In genomic region chr17:2929881-2930533, GRCh38 we compare ENCODE assay signal across 8 cellular contexts.
A peak's percentile ranks its signal among the peaks of the same experiment; 100 is the strongest.
DNase-seq lines count a peak whose midpoint lies in the region; ATAC-seq and TF ChIP-seq lines count a peak whose summit lies in the region.

No MANE protein-coding gene starts in this region.

- H3K36me3 ChIP-seq in BLaER1: peaks cover 69% of the 10 kb centered on the region

- H3K27ac ChIP-seq in BLaER1 (peak overlapping the region; percentile 68), VCaP (peak overlapping the region; percentile 11; the same call in 1 of the 2 replicates)

- H3K4me3 ChIP-seq in BLaER1 (no peak overlapping the region), epithelial cell of esophagus (ENCODE audit: low read length) (no peak overlapping the region)

- peaks cover 91% of the 10 kb centered on the region for H4K20me1 ChIP-seq in BLaER1

- no peaks in the 10 kb centered on the region for H3K9me3 ChIP-seq in BLaER1

- DNase-seq in HCEC 1CT (peak; percentile 34), epithelial cell of esophagus (ENCODE audit: low read depth) (peak; percentile 60), omental fat pad (ENCODE audit: low spot score) (peak; percentile 32), DMS79 (lab: John Stamatoyannopoulos, UW) (no peak)

- no peaks in the 10 kb centered on the region for H3K27me3 ChIP-seq in BLaER1

- H3K4me2 ChIP-seq in BLaER1: peak overlapping the region; percentile 78

- peak; percentile 92 for TF ChIP-seq CTCF in VCaP (conservative IDR thresholded peaks at IDR 0.05)
- TF ChIP-seq CTCF in epithelial cell of esophagus (IDR thresholded peaks at IDR 0.05; ENCODE audit: insufficient read depth, low read depth, low read length, missing control alignments): peak; percentile 71
- TF ChIP-seq CTCF in omental fat pad (IDR thresholded peaks at IDR 0.05): no peak

- H3K9ac ChIP-seq in BLaER1: peak overlapping the region; percentile 21; the same call in 1 of the 2 replicates

- H3K4me1 ChIP-seq in BLaER1: peaks cover 93% of the 10 kb centered on the region

- no peak for ATAC-seq in omental fat pad (ENCODE audit: low FRiP score)
- ATAC-seq in GM21515 (IDR thresholded peaks at IDR 0.05; ENCODE audit: unreplicated experiment): no peak
- no peak for ATAC-seq in GM19467 (IDR thresholded peaks at IDR 0.05; ENCODE audit: unreplicated experiment)

Comparison
In these comparisons a context has a peak if more than half of its experiments do, and no peak if none do; other contexts are left out.
1. CTCF ChIP-seq: peak in VCaP (single experiment) and epithelial cell of esophagus (single experiment); none in omental fat pad (0 of 3).